2 cellular contexts compared by ENCODE assay signal in genomic region chr20:51926670-51927305, GRCh38.
TF ChIP-seq lines count a peak whose summit lies in the region.

No MANE protein-coding gene starts in this region.

TF ChIP-seq in IMR-90, 13 proteins besides CTCF, POLR2A, EP300 and RAD21:
- TF ChIP-seq FOS (IDR thresholded peaks at IDR 0.05; ENCODE audit: low read depth, low read length) = no peak
- TF ChIP-seq CEBPB (IDR thresholded peaks at IDR 0.05; ENCODE audit: low read depth, low read length) = no peak
- TF ChIP-seq RFX5 (IDR thresholded peaks at IDR 0.05; ENCODE audit: low read depth, low read length) = no peak
- TF ChIP-seq RCOR1 (IDR thresholded peaks at IDR 0.05; ENCODE audit: insufficient replicate concordance, low read length) = no peak
- TF ChIP-seq MAZ (IDR thresholded peaks at IDR 0.05; ENCODE audit: borderline replicate concordance, low read depth, low read length) = no peak
- TF ChIP-seq SMC3 (IDR thresholded peaks at IDR 0.05; ENCODE audit: low read depth, low read length) = no peak
- no peak for TF ChIP-seq MXI1 (IDR thresholded peaks at IDR 0.05; ENCODE audit: borderline replicate concordance, low read depth, low read length)
- no peak for TF ChIP-seq BHLHE40 (IDR thresholded peaks at IDR 0.05; ENCODE audit: low read depth, low read length)
- no peak for TF ChIP-seq CHD1 (IDR thresholded peaks at IDR 0.05; ENCODE audit: low read depth, low read length)
- TF ChIP-seq ELK1 (IDR thresholded peaks at IDR 0.05; ENCODE audit: borderline replicate concordance, low read depth, low read length) = no peak

TF ChIP-seq in HepG2, 621 proteins besides CTCF, POLR2A, EP300 and RAD21:
- TF ChIP-seq JUND (CRISPR knock-in tag; IDR thresholded peaks at IDR 0.05) (no peak), BHLHE40 (IDR thresholded peaks at IDR 0.05; ENCODE audit: low read length) (no peak), ETV6 (CRISPR knock-in tag; conservative IDR thresholded peaks at IDR 0.05) (no peak), ZNF263 (CRISPR knock-in tag; IDR thresholded peaks at IDR 0.05) (no peak), TAF1 (CRISPR knock-in tag; IDR thresholded peaks at IDR 0.05) (no peak), ZNF484 (CRISPR knock-in tag; IDR thresholded peaks at IDR 0.05; ENCODE audit: borderline replicate concordance, low read depth) (no peak)
- TF ChIP-seq, protein P1, sequence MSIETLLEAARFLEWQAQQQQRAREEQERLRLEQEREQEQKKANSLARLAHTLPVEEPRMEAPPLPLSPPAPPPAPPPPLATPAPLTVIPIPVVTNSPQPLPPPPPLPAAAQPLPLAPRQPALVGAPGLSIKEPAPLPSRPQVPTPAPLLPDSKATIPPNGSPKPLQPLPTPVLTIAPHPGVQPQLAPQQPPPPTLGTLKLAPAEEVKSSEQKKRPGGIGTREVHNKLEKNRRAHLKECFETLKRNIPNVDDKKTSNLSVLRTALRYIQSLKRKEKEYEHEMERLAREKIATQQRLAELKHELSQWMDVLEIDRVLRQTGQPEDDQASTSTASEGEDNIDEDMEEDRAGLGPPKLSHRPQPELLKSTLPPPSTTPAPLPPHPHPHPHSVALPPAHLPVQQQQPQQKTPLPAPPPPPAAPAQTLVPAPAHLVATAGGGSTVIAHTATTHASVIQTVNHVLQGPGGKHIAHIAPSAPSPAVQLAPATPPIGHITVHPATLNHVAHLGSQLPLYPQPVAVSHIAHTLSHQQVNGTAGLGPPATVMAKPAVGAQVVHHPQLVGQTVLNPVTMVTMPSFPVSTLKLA (IDR thresholded peaks at IDR 0.05) = no peak
